ENCODE assay signal across 9 cellular contexts in genomic region chr6:28981391-28981832, GRCh38. TPM values are rescaled to one million over a fixed set of nuclear protein-coding genes. Genes with fewer than 3 reads are reported as not detected.
DNase-seq lines count a peak whose midpoint lies in the region; ATAC-seq, FAIRE-seq and TF ChIP-seq lines count a peak whose summit lies in the region.
"Had no signal": no experiment of that assay in that cellular context is flagged by ENCODE, and none has a peak within 500 bp of the region (broad histone marks: within the 10 kb centered on the region; RNA-seq: fewer than 3 reads in every experiment).

No MANE protein-coding gene starts in this region.

- FAIRE-seq in H54 (lab: Jason Lieb, UNC) = no peak
- FAIRE-seq: endometrium had no signal

- H3K9me3 ChIP-seq in right lobe of liver = no peaks in the 10 kb centered on the region

- intact Hi-C loops in right lobe of liver (cut with DNase I) = no loop called here

- H3K27ac ChIP-seq in cingulate gyrus (ENCODE audit: low read depth, low read length) (peak overlapping the region; percentile 81), right lobe of liver (peak overlapping the region; percentile 48 to 68 (median 56))

- TF ChIP-seq CTCF in right lobe of liver (IDR thresholded peaks at IDR 0.05) = no peak

- no peaks in the 10 kb centered on the region for H3K27me3 ChIP-seq in right lobe of liver

- under 1% methylated on average over 14 of the region's 14 CpGs for WGBS in right lobe of liver (ENCODE audit: insufficient coverage, low coverage, low lambda C conversion rate, missing lambda C conversion rate)

- H3K4me3 ChIP-seq in right lobe of liver = peak overlapping the region; percentile 55 to 62 (median 55)

- no peaks in the 10 kb centered on the region for H3K36me3 ChIP-seq in right lobe of liver

- TF ChIP-seq POLR2A in right lobe of liver (IDR thresholded peaks at IDR 0.05) (no peak), H54 (IDR thresholded peaks at IDR 0.05; ENCODE audit: low read depth, low read length) (no peak)

- H3K4me1 ChIP-seq in right lobe of liver = peaks cover 0 to 19% (median 2%) of the 10 kb centered on the region in 4 donors

- peak; percentile 75 for DNase-seq in DMS153 (lab: John Stamatoyannopoulos, UW)
- peak; percentile 94 for DNase-seq in NCI-H2227 treated with DMSO at 0.1 percent for 48 hours (lab: John Stamatoyannopoulos, UW)
- DNase-seq in activated CD4-positive, alpha-beta T cell treated with anti-CD3 and anti-CD28 coated beads for 1 hour = peak; percentile 65
- DNase-seq in right lobe of liver = peak in 2 of 3 donors; percentile 51 to 69
- DNase-seq in stimulated activated CD4-positive, alpha-beta T cell treated with anti-CD3 and anti-CD28 coated beads, Interleukin-4, amount 100 ng/mL, for 48 hours (ENCODE audit: low read depth in 2 of 2) = peak; percentile 74 to 78
- DNase-seq in H54 (ENCODE audit: insufficient read length, low spot score) = no peak

- peak; percentile 36 for ATAC-seq in HG02763 (IDR thresholded peaks at IDR 0.05; ENCODE audit: unreplicated experiment)
- ATAC-seq in right lobe of liver = peak; percentile 4 to 59 (median 49)

RNA-seq across cellular contexts. Expression of gene ZNF311, which starts 23.7 kb away (rescaled TPM):
- under 1 TPM; 0.18 to 0.62 (median 0.41) TPM for total RNA-seq in right lobe of liver

RNA-seq across cellular contexts. Expression of gene TRIM27, which starts 57.6 kb away (rescaled TPM):
- 10 to 100 TPM; 31.5 to 54.8 (median 36.7) TPM for total RNA-seq in right lobe of liver
